In genomic region chr10:27730041-27730440, GRCh38 we compare ENCODE assay signal across 31 cellular contexts. TPM values are rescaled to one million over a fixed set of nuclear protein-coding genes. Genes with fewer than 3 reads are reported as not detected.
"Had no signal": no experiment of that assay in that cellular context is flagged by ENCODE, and none has a peak within 500 bp of the region (broad histone marks: within the 10 kb centered on the region; RNA-seq: fewer than 3 reads in every experiment).

No MANE protein-coding gene starts in this region.

- H3K4me1 Mint-ChIP-seq: activated CD4-positive, alpha-beta T cell treated with anti-CD3 and anti-CD28 coated beads for 36 hours; activated CD4-positive, alpha-beta T cell treated with anti-CD3 and anti-CD28 coated beads, Interleukin-2, amount 10 ng/mL, durations not matched to agents 24 days and 14 days; activated CD8-positive, alpha-beta memory T cell treated with anti-CD3 and anti-CD28 coated beads, Interleukin-2, amount 10 ng/mL, durations not matched to agents 7 days and 5 days; activated naive CD4-positive, alpha-beta T cell treated with anti-CD3 and anti-CD28 coated beads, Interleukin-2, amount 50 U/mL, for 24 hours; activated naive CD8-positive, alpha-beta T cell treated with anti-CD3 and anti-CD28 coated beads for 36 hours; activated naive CD8-positive, alpha-beta T cell treated with anti-CD3 and anti-CD28 coated beads, Interleukin-2, amount 50 U/mL, for 24 hours had no signal

- ATAC-seq: activated CD4-positive, alpha-beta T cell treated with anti-CD3 and anti-CD28 coated beads for 36 hours; activated CD8-positive, alpha-beta memory T cell treated with anti-CD3 and anti-CD28 coated beads, Interleukin-2, amount 10 ng/mL, durations not matched to agents 7 days and 5 days; activated CD8-positive, alpha-beta T cell treated with anti-CD3 and anti-CD28 coated beads, Interleukin-2, amount 10 ng/mL, durations not matched to agents 7 days and 5 days; activated naive CD8-positive, alpha-beta T cell treated with anti-CD3 and anti-CD28 coated beads, Interleukin-2, amount 50 U/mL, for 24 hours; body of pancreas; heart left ventricle had no signal

- H3K27ac Mint-ChIP-seq: activated CD4-positive, alpha-beta memory T cell treated with anti-CD3 and anti-CD28 coated beads for 36 hours; activated CD4-positive, alpha-beta T cell treated with anti-CD3 and anti-CD28 coated beads for 36 hours; activated CD4-positive, alpha-beta T cell treated with anti-CD3 and anti-CD28 coated beads, Interleukin-2, amount 10 ng/mL, durations not matched to agents 24 days and 14 days; activated CD8-positive, alpha-beta memory T cell treated with anti-CD3 and anti-CD28 coated beads, Interleukin-2, amount 10 ng/mL, durations not matched to agents 7 days and 5 days; activated CD8-positive, alpha-beta T cell treated with anti-CD3 and anti-CD28 coated beads, Interleukin-2, amount 10 ng/mL, durations not matched to agents 7 days and 5 days; activated naive CD4-positive, alpha-beta T cell treated with anti-CD3 and anti-CD28 coated beads for 36 hours; activated naive CD4-positive, alpha-beta T cell treated with anti-CD3 and anti-CD28 coated beads, Interleukin-2, amount 50 U/mL, for 24 hours; activated naive CD8-positive, alpha-beta T cell treated with anti-CD3 and anti-CD28 coated beads for 36 hours; activated naive CD8-positive, alpha-beta T cell treated with anti-CD3 and anti-CD28 coated beads, Interleukin-2, amount 50 U/mL, for 24 hours; activated T-helper 1 cell treated with anti-CD3 and anti-CD28 coated beads, Interleukin-12 subunit alpha, Interleukin-12 subunit beta, Interleukin-2, Interleukin-4 antibody, amounts not matched to agents 30 ng/mL and 10 ng/mL and 1 ng/mL, durations not matched to agents 14 hours and 24 hours and 36 hours; activated T-helper 2 cell treated with anti-CD3 and anti-CD28 coated beads, Interferon-gamma antibody, Interleukin-2, Interleukin-4, amounts not matched to agents 10 μg/mL and 5 μg/mL and 100 μg/mL, durations not matched to agents 14 hours and 24 hours and 36 hours had no signal

- H3K9me3 Mint-ChIP-seq: activated CD4-positive, alpha-beta memory T cell treated with anti-CD3 and anti-CD28 coated beads for 36 hours; activated CD4-positive, alpha-beta T cell treated with anti-CD3 and anti-CD28 coated beads, Interleukin-2, amount 10 ng/mL, durations not matched to agents 24 days and 14 days; activated naive CD4-positive, alpha-beta T cell treated with anti-CD3 and anti-CD28 coated beads for 36 hours; activated naive CD4-positive, alpha-beta T cell treated with anti-CD3 and anti-CD28 coated beads, Interleukin-2, amount 50 U/mL, for 24 hours; activated naive CD8-positive, alpha-beta T cell treated with anti-CD3 and anti-CD28 coated beads for 36 hours; activated naive CD8-positive, alpha-beta T cell treated with anti-CD3 and anti-CD28 coated beads, Interleukin-2, amount 50 U/mL, for 24 hours; activated T-helper 1 cell treated with anti-CD3 and anti-CD28 coated beads, Interleukin-12 subunit alpha, Interleukin-12 subunit beta, Interleukin-2, Interleukin-4 antibody, amounts not matched to agents 30 ng/mL and 10 ng/mL and 1 ng/mL, durations not matched to agents 14 hours and 24 hours and 36 hours; activated T-helper 2 cell treated with anti-CD3 and anti-CD28 coated beads, Interferon-gamma antibody, Interleukin-2, Interleukin-4, amounts not matched to agents 10 μg/mL and 5 μg/mL and 100 μg/mL, durations not matched to agents 14 hours and 24 hours and 36 hours had no signal

- H3K36me3 Mint-ChIP-seq: activated CD4-positive, alpha-beta memory T cell treated with anti-CD3 and anti-CD28 coated beads for 36 hours; activated CD8-positive, alpha-beta memory T cell treated with anti-CD3 and anti-CD28 coated beads, Interleukin-2, amount 10 ng/mL, durations not matched to agents 7 days and 5 days; activated naive CD4-positive, alpha-beta T cell treated with anti-CD3 and anti-CD28 coated beads, Interleukin-2, amount 50 U/mL, for 24 hours; activated naive CD8-positive, alpha-beta T cell treated with anti-CD3 and anti-CD28 coated beads for 36 hours had no signal

- H3K4me3 Mint-ChIP-seq: activated CD4-positive, alpha-beta memory T cell treated with anti-CD3 and anti-CD28 coated beads for 36 hours; activated CD4-positive, alpha-beta T cell treated with anti-CD3 and anti-CD28 coated beads for 36 hours; activated CD4-positive, alpha-beta T cell treated with anti-CD3 and anti-CD28 coated beads, Interleukin-2, amount 10 ng/mL, durations not matched to agents 24 days and 14 days; activated CD8-positive, alpha-beta memory T cell treated with anti-CD3 and anti-CD28 coated beads, Interleukin-2, amount 10 ng/mL, durations not matched to agents 7 days and 5 days; activated CD8-positive, alpha-beta T cell treated with anti-CD3 and anti-CD28 coated beads, Interleukin-2, amount 10 ng/mL, durations not matched to agents 7 days and 5 days; activated naive CD4-positive, alpha-beta T cell treated with anti-CD3 and anti-CD28 coated beads for 36 hours; activated naive CD4-positive, alpha-beta T cell treated with anti-CD3 and anti-CD28 coated beads, Interleukin-2, amount 50 U/mL, for 24 hours; activated naive CD8-positive, alpha-beta T cell treated with anti-CD3 and anti-CD28 coated beads for 36 hours; activated naive CD8-positive, alpha-beta T cell treated with anti-CD3 and anti-CD28 coated beads, Interleukin-2, amount 50 U/mL, for 24 hours; activated T-helper 1 cell treated with anti-CD3 and anti-CD28 coated beads, Interleukin-12 subunit alpha, Interleukin-12 subunit beta, Interleukin-2, Interleukin-4 antibody, amounts not matched to agents 30 ng/mL and 10 ng/mL and 1 ng/mL, durations not matched to agents 14 hours and 24 hours and 36 hours had no signal

- DNase-seq: activated CD4-positive, alpha-beta memory T cell treated with anti-CD3 and anti-CD28 coated beads for 36 hours; activated CD4-positive, alpha-beta T cell treated with anti-CD3 and anti-CD28 coated beads for 36 hours; activated CD4-positive, alpha-beta T cell treated with anti-CD3 and anti-CD28 coated beads, Interleukin-2, amount 10 ng/mL, durations not matched to agents 24 days and 14 days; activated CD4-positive, CD25-positive, alpha-beta regulatory T cell; activated CD4-positive, CD25-positive, alpha-beta regulatory T cell treated with anti-CD3 and anti-CD28 coated beads, Interleukin-2, amount 50 U/mL, for 72 hours; activated CD8-positive, alpha-beta memory T cell treated with anti-CD3 and anti-CD28 coated beads, Interleukin-2, amount 10 ng/mL, durations not matched to agents 7 days and 5 days; activated CD8-positive, alpha-beta memory T cell treated with anti-CD3 and anti-CD28 coated beads, Interleukin-2, amount 50 U/mL, for 4 hours; activated CD8-positive, alpha-beta T cell treated with anti-CD3 and anti-CD28 coated beads, Interleukin-2, amount 10 ng/mL, durations not matched to agents 7 days and 5 days; activated effector memory CD4-positive, alpha-beta T cell treated with anti-CD3 and anti-CD28 coated beads, Interleukin-2, amount 50 U/mL, for 16 hours; activated naive CD4-positive, alpha-beta T cell treated with anti-CD3 and anti-CD28 coated beads for 36 hours; activated naive CD8-positive, alpha-beta T cell treated with anti-CD3 and anti-CD28 coated beads for 36 hours; activated naive CD8-positive, alpha-beta T cell treated with anti-CD3 and anti-CD28 coated beads, Interleukin-2, amount 50 U/mL, for 24 hours; activated T-cell treated with anti-CD3 and anti-CD28 coated beads, Interleukin-2, amount 50 U/mL, for 1 hour; activated T-cell treated with anti-CD3 and anti-CD28 coated beads, Interleukin-2, amount 50 U/mL, for 48 hours; adrenal gland; amygdala; aorta; body of pancreas; caudate nucleus; colonic mucosa; effector CD8-positive, alpha-beta T cell; esophagus squamous epithelium; foreskin melanocyte; glutamatergic neuron; heart left ventricle; T-helper 2 cell had no signal

RNA-seq across cellular contexts. Expression of gene MKX, which starts 15.6 kb away (rescaled TPM):
- total RNA-seq: activated CD4-positive, alpha-beta T cell treated with anti-CD3 and anti-CD28 coated beads, Interleukin-2, amount 10 ng/mL, durations not matched to agents 24 days and 14 days; activated CD8-positive, alpha-beta memory T cell treated with anti-CD3 and anti-CD28 coated beads, Interleukin-2, amount 10 ng/mL, durations not matched to agents 7 days and 5 days; activated CD8-positive, alpha-beta T cell treated with anti-CD3 and anti-CD28 coated beads, Interleukin-2, amount 10 ng/mL, durations not matched to agents 7 days and 5 days; activated T-helper 1 cell treated with anti-CD3 and anti-CD28 coated beads, Interleukin-12 subunit alpha, Interleukin-12 subunit beta, Interleukin-2, Interleukin-4 antibody, amounts not matched to agents 30 ng/mL and 10 ng/mL and 1 ng/mL, durations not matched to agents 14 hours and 24 hours and 36 hours; activated T-helper 2 cell treated with anti-CD3 and anti-CD28 coated beads, Interferon-gamma antibody, Interleukin-2, Interleukin-4, amounts not matched to agents 10 μg/mL and 5 μg/mL and 100 μg/mL, durations not matched to agents 14 hours and 24 hours and 36 hours; dermis microvascular lymphatic vessel endothelial cell; endothelial cell of umbilical vein had no signal
